Comparison of ENCODE assay signal across 9 cellular contexts in genomic region chr11:114080219-114080618, GRCh38. TPM values are rescaled to one million over a fixed set of nuclear protein-coding genes. Genes with fewer than 3 reads are reported as not detected.
DNase-seq lines count a peak whose midpoint lies in the region; ATAC-seq and TF ChIP-seq lines count a peak whose summit lies in the region.
"Had no signal": no experiment of that assay in that cellular context is flagged by ENCODE, and none has a peak within 500 bp of the region (broad histone marks: within the 10 kb centered on the region; RNA-seq: fewer than 3 reads in every experiment).

No MANE protein-coding gene starts in this region.

- CTCF ChIA-PET in T-cell (lab: Charles Lee): no interaction called here

- POLR2A ChIA-PET in T-cell (lab: Charles Lee): no interaction called here

- ATAC-seq in T-cell (replicated peaks in 1 of 4): peak; percentile 37 to 71 (median 46)
- ATAC-seq: Panc1 had no signal

- TF ChIP-seq CTCF in fibroblast of pulmonary artery (IDR thresholded peaks at IDR 0.05; ENCODE audit: low read length, missing control alignments): no peak
- no peak for TF ChIP-seq CTCF in GM20000 (IDR thresholded peaks at IDR 0.05; ENCODE audit: extremely low read depth, missing control alignments)

- H3K9me3 ChIP-seq in HAP-1: no peaks in the 10 kb centered on the region

- H3K4me1 Mint-ChIP-seq in T-cell: peaks cover 63 to 80% (median 78%) of the 10 kb centered on the region in 3 donors

- H3K27me3 Mint-ChIP-seq in T-cell: peaks cover 7 to 17% of the 10 kb centered on the region in 2 donors

- H3K4me3 ChIP-seq in fibroblast of pulmonary artery (replicated peaks; ENCODE audit: low read depth, low read length) (no peak overlapping the region), skeletal muscle cell (ENCODE audit: low read depth, low read length) (no peak overlapping the region), HAP-1 (no peak overlapping the region)

- peaks cover 17% of the 10 kb centered on the region for H3K27me3 ChIP-seq in HAP-1 (ENCODE audit: low read depth)

- H3K4me3 Mint-ChIP-seq in T-cell: no peak overlapping the region

- no peaks in the 10 kb centered on the region for H3K4me1 ChIP-seq in HAP-1

- H3K36me3 ChIP-seq in HAP-1 (replicated peaks): no peaks in the 10 kb centered on the region

- peak overlapping the region; percentile 74 to 76 for H3K27ac Mint-ChIP-seq in T-cell

- peak; percentile 29 for DNase-seq in KBM-7
- DNase-seq in T-cell: no peak
- peak; percentile 73 for DNase-seq in fibroblast of pulmonary artery (ENCODE audit: low read depth)
- DNase-seq in skeletal muscle cell (ENCODE audit: low read depth): peak; percentile 43
- DNase-seq in GM20000 (ENCODE audit: low spot score): no peak
- no peak for DNase-seq in HAP-1 (ENCODE audit: low spot score in 2 of 2)
- no peak for DNase-seq in NCI-H1930 (lab: John Stamatoyannopoulos, UW)
- no peak for DNase-seq in AG08395 (ENCODE audit: low spot score)

- in situ Hi-C loops in KBM-7 (cut with MboI; ENCODE audit: low pct_unique_long_range_greater_than_20kb, low sequenced_read_pairs): no loop called here
- in situ Hi-C loops in HAP-1 (cut with MboI; ENCODE audit: low sequenced_read_pairs): no loop called here

- no peaks in the 10 kb centered on the region for H3K36me3 Mint-ChIP-seq in T-cell

- H3K9me3 Mint-ChIP-seq in T-cell: no peaks in the 10 kb centered on the region

RNA-seq across cellular contexts. Expression of gene ZBTB16, which starts 20.7 kb away (rescaled TPM):
- total RNA-seq in T-cell: 10 to 100 TPM in 3 of 5 donors, 1 to 10 TPM in 2; 8.3 to 20.5 (median 12.4) TPM

Comparison
In these comparisons a context has a peak if more than half of its experiments do, and no peak if none do; other contexts are left out.
1. DNase-seq: peak in KBM-7 (single experiment), fibroblast of pulmonary artery (single experiment) and skeletal muscle cell (single experiment); none in T-cell (0 of 34), GM20000 (single experiment), HAP-1 (0 of 2), NCI-H1930 (0 of 2) and AG08395 (single experiment).